ENCODE assay signal across 17 cellular contexts in genomic region chr15:90189781-90190467, GRCh38. TPM values are rescaled to one million over a fixed set of nuclear protein-coding genes. Genes with fewer than 3 reads are reported as not detected.
DNase-seq lines count a peak whose midpoint lies in the region; ATAC-seq and TF ChIP-seq lines count a peak whose summit lies in the region.
"Had no signal": no experiment of that assay in that cellular context is flagged by ENCODE, and none has a peak within 500 bp of the region (broad histone marks: within the 10 kb centered on the region; RNA-seq: fewer than 3 reads in every experiment).

No MANE protein-coding gene starts in this region.

- peak overlapping the region in 4 of 5 experiments; percentile 30 to 81 (median 46) for H3K27ac Mint-ChIP-seq in brain
- peak overlapping the region; percentile 82 to 100 (median 99) for H3K27ac Mint-ChIP-seq in naive B cell
- H3K27ac Mint-ChIP-seq: activated naive CD4-positive, alpha-beta T cell treated with anti-CD3 and anti-CD28 coated beads, Interleukin-2, amount 10 ng/mL, durations not matched to agents 7 days and 5 days had no signal

- H3K9me3 Mint-ChIP-seq in brain, result no peaks in the 10 kb centered on the region
- H3K9me3 Mint-ChIP-seq in naive B cell, result no peaks in the 10 kb centered on the region

- intact Hi-C loops in left ventricle myocardium inferior (cut with micrococcal nuclease), result no loop called here
- intact Hi-C loops in Right ventricle myocardium inferior (cut with DNase I), result no loop called here

- ATAC-seq in Right ventricle myocardium inferior (no peak), naive B cell (ENCODE audit: low read depth in 2 of 2) (no peak), HG02938 (IDR thresholded peaks at IDR 0.05; ENCODE audit: unreplicated experiment) (no peak)
- ATAC-seq: HepG2, sciatic nerve had no signal

- no peaks in the 10 kb centered on the region for H3K36me3 ChIP-seq in left ventricle myocardium inferior
- H3K36me3 ChIP-seq: tibial artery had no signal

- H3K27me3 Mint-ChIP-seq in brain (peaks cover 2% of the 10 kb centered on the region), naive B cell (no peaks in the 10 kb centered on the region)

- H3K36me3 Mint-ChIP-seq in brain, result no peaks in the 10 kb centered on the region
- H3K36me3 Mint-ChIP-seq in naive B cell, result peaks cover 14 to 18% of the 10 kb centered on the region in 2 donors

- H3K4me3 ChIP-seq in left ventricle myocardium inferior, result no peak overlapping the region
- H3K4me3 ChIP-seq: mucosa of descending colon, tibial artery had no signal

- H3K9me3 ChIP-seq in left ventricle myocardium inferior (replicated peaks), result no peaks in the 10 kb centered on the region
- H3K9me3 ChIP-seq: mucosa of descending colon, tibial artery had no signal

- peaks cover 4% of the 10 kb centered on the region for H3K27me3 ChIP-seq in left ventricle myocardium inferior (ENCODE audit: low read depth)
- H3K27me3 ChIP-seq: tibial artery had no signal

- DNase-seq in left ventricle myocardium inferior (no peak), Right ventricle myocardium inferior (ENCODE audit: missing footprints) (no peak), naive B cell (no peak), DMS153 treated with DMSO at 0.1 percent for 48 hours (lab: John Stamatoyannopoulos, UW; ENCODE audit: unreplicated experiment) (no peak)
- no peak for DNase-seq in stimulated activated CD4-positive, alpha-beta T cell treated with anti-CD3 and anti-CD28 coated beads, Interleukin-2, amount 100 ng/mL, for 48 hours
- no peak for DNase-seq in activated CD4-positive, alpha-beta T cell treated with anti-CD3 and anti-CD28 coated beads, Interleukin-2, amount 50 U/mL, for 4 hours
- DNase-seq: activated naive CD4-positive, alpha-beta T cell treated with anti-CD3 and anti-CD28 coated beads, Interleukin-2, amount 10 ng/mL, durations not matched to agents 7 days and 5 days; DMS79 treated with DMSO at 0.1 percent for 48 hours; GOT3; NCI-H2081 treated with DMSO at 0.1 percent for 48 hours; NK-92 treated with Interleukin-12 subunit alpha and Interleukin-12 subunit beta, amount 100 ng/mL, for 24 hours; tibial artery had no signal

- H3K4me3 Mint-ChIP-seq in brain (no peak overlapping the region), naive B cell (peak overlapping the region in 7 of 8 donors; percentile 75 to 96 (median 87))
- H3K4me3 Mint-ChIP-seq: activated naive CD4-positive, alpha-beta T cell treated with anti-CD3 and anti-CD28 coated beads, Interleukin-2, amount 10 ng/mL, durations not matched to agents 7 days and 5 days had no signal

- no peak for TF ChIP-seq CTCF in left ventricle myocardium inferior (IDR thresholded peaks at IDR 0.05; ENCODE audit: borderline replicate concordance)
- TF ChIP-seq CTCF in brain (conservative IDR thresholded peaks at IDR 0.05), result no peak

- peak overlapping the region; percentile 82 for H3K27ac ChIP-seq in left ventricle myocardium inferior (replicated peaks)

- H3K4me1 ChIP-seq in left ventricle myocardium inferior, result peaks cover 79% of the 10 kb centered on the region

- H3K4me1 Mint-ChIP-seq in brain, result peaks cover 49% of the 10 kb centered on the region
- H3K4me1 Mint-ChIP-seq in naive B cell, result peaks cover 59 to 92% (median 83%) of the 10 kb centered on the region in 3 donors

RNA-seq across cellular contexts. Expression of gene SEMA4B, which starts 11.2 kb away (rescaled TPM):
- 22.7 TPM for total RNA-seq in left ventricle myocardium inferior
- total RNA-seq in Right ventricle myocardium inferior, result 27.7 TPM
- 24.1 TPM for polyA plus RNA-seq in brain (ENCODE audit: insufficient read depth, low read depth, low replicate concordance)
- 100 to 1,000 TPM in 4 of 6 donors, 10 to 100 TPM in 2; 96.8 to 172 (median 103) TPM for polyA plus RNA-seq in naive B cell (ENCODE audit: low read depth in 6 of 6)

RNA-seq across cellular contexts. Expression of gene CIB1, which starts 43.8 kb away (rescaled TPM):
- 69.6 TPM for total RNA-seq in left ventricle myocardium inferior
- total RNA-seq in Right ventricle myocardium inferior, result 73.2 TPM
- 40.0 TPM for polyA plus RNA-seq in brain (ENCODE audit: insufficient read depth, low read depth, low replicate concordance)
- polyA plus RNA-seq in naive B cell (ENCODE audit: low read depth in 6 of 6), result 100 to 1,000 TPM; 204 to 259 (median 235) TPM

RNA-seq across cellular contexts. Expression of gene GDPGP1, which starts 44.1 kb away (rescaled TPM):
- total RNA-seq in left ventricle myocardium inferior, result 15.5 TPM
- total RNA-seq in Right ventricle myocardium inferior, result 9.8 TPM
- 0.76 TPM for polyA plus RNA-seq in brain (ENCODE audit: insufficient read depth, low read depth, low replicate concordance)
- 1 to 10 TPM in 4 of 6 donors, under 1 TPM in 2; 0.70 to 2.1 (median 1.3) TPM for polyA plus RNA-seq in naive B cell (ENCODE audit: low read depth in 6 of 6)

RNA-seq across cellular contexts. Expression of gene TTLL13, which starts 59.4 kb away (rescaled TPM):
- total RNA-seq in left ventricle myocardium inferior, result 0.19 TPM
- not detected for total RNA-seq in Right ventricle myocardium inferior
- not detected for polyA plus RNA-seq in brain (ENCODE audit: insufficient read depth, low read depth, low replicate concordance)
- polyA plus RNA-seq in naive B cell (ENCODE audit: low read depth in 6 of 6), result 1 to 10 TPM in 1 of 6 donors, under 1 TPM in 3, not detected in 2; 0.11 to 1.4 (median 0.34) TPM

Comparison
In these comparisons a context has a peak if more than half of its experiments do, and no peak if none do; other contexts are left out.
1. H3K4me3 Mint-ChIP-seq: peak in naive B cell (7 of 8); none in brain (0 of 5).